Comparison of ENCODE assay signal across 8 cellular contexts in the genomic region with DNA sequence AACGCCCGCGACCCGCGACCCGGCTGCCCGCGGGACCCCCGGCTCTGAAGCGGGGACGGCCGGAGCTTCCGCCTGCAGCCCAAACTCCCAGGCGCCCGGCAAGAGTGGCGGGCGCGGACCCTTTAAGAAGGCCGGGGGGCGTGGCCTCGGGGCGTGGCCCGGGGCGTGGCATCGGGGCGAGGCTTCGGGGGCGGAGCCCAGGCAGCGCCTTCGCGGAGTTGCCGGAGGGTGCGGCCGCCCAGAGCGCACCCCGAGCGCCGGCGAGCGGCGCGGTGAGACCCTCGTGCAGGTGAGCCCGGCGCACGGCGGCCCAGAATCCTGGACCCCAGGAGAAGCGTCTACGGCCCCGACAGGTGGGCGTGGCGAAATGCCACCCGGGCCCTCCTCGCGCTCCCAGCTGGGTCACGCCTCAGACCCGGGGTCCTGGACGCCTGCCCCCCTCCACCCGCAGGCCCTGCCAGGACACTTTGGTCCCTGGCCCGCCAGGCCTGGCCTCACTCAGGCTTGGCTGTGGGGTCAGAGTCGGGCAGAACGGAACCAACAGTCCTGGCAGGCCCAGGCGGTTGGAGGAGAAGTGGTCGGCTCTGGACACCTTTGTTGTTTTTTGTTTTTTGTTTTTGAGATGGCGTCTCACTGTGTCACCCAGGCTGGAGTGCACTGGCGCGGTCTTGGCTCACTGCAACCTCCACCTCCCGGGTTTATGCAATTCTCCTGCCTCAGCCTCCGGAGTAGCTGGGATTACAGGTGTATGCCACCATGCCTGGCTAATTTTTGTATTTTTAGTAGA. TPM values are rescaled to one million over a fixed set of nuclear protein-coding genes. Genes with fewer than 3 reads are reported as not detected.
A peak's percentile ranks its signal among the peaks of the same experiment; 100 is the strongest.
DNase-seq lines count a peak whose midpoint lies in the region; ATAC-seq and TF ChIP-seq lines count a peak whose summit lies in the region.

No MANE protein-coding gene starts in this region.

- peak overlapping the region; percentile 68 for H3K4me3 ChIP-seq in GM23338
- peak overlapping the region; percentile 53 for H3K4me3 ChIP-seq in retinal pigment epithelial cell (ENCODE audit: low read length)

- H3K36me3 Mint-ChIP-seq in GM23338 (ENCODE audit: low read depth) (no peaks in the 10 kb centered on the region), T-helper 17 cell (ENCODE audit: low read depth) (no peaks in the 10 kb centered on the region)

- DNase-seq in GDM1 (lab: John Stamatoyannopoulos, UW) (peak; percentile 71), GM23338 (ENCODE audit: low spot score) (peak; percentile 91), LoVo (ENCODE audit: low spot score) (peak; percentile 87), T-helper 17 cell (peak; percentile 81 to 85 (median 83)), amniotic stem cell (lab: John Stamatoyannopoulos, UW) (peak; percentile 12), hepatic stellate cell (ENCODE audit: low spot score) (peak; percentile 92), retinal pigment epithelial cell (ENCODE audit: low read depth) (no peak), cerebellar nuclear complex (lab: John Stamatoyannopoulos, UW) (no peak)

- H3K27ac ChIP-seq in GM23338 (ENCODE audit: low read depth) = no peak overlapping the region

- H3K27me3 Mint-ChIP-seq in GM23338 (ENCODE audit: insufficient read depth, low read depth, poor library complexity) (peaks cover 54% of the 10 kb centered on the region), T-helper 17 cell (peaks cover 30% of the 10 kb centered on the region)

- no peaks in the 10 kb centered on the region for H3K79me2 ChIP-seq in GM23338 (replicated peaks; ENCODE audit: insufficient read depth)

- H3K36me3 ChIP-seq in GM23338 (ENCODE audit: insufficient read depth) = no peaks in the 10 kb centered on the region

- ATAC-seq in GM23338 = peak; percentile 62
- ATAC-seq in T-helper 17 cell = peak; percentile 80

- peaks cover 52% of the 10 kb centered on the region for H3K27me3 ChIP-seq in GM23338 (ENCODE audit: insufficient read depth)

- H3K4me1 ChIP-seq in GM23338 (ENCODE audit: insufficient read depth) = peaks cover 5% of the 10 kb centered on the region; the same call in 1 of the 2 replicates

- H3F3A ChIP-seq in GM23338 (replicated peaks; ENCODE audit: low read depth) = 0 out of 2 replicates have a peak, but pooled peaks cover 5% of the 10 kb centered on the region

- peaks cover 3% of the 10 kb centered on the region; the same call in 2 of the 3 replicates for H3K4me1 Mint-ChIP-seq in GM23338
- H3K4me1 Mint-ChIP-seq in T-helper 17 cell = peaks cover 9% of the 10 kb centered on the region

- no peaks in the 10 kb centered on the region; the same call in 1 of the 2 replicates for H4K20me1 ChIP-seq in GM23338 (replicated peaks; ENCODE audit: insufficient read depth)

- peak overlapping the region; percentile 53; the same call in 2 of the 3 replicates for H3K4me3 Mint-ChIP-seq in GM23338
- peak overlapping the region; percentile 41 for H3K4me3 Mint-ChIP-seq in T-helper 17 cell

- no peaks in the 10 kb centered on the region for H3K9me3 ChIP-seq in T-helper 17 cell (ENCODE audit: control insufficient read depth, low read length, poor library complexity, severe bottlenecking)

- H2AFZ ChIP-seq in GM23338 = peak overlapping the region; percentile 72; the same call in 1 of the 2 replicates

- no peaks in the 10 kb centered on the region for H3K9me2 ChIP-seq in GM23338 (ENCODE audit: insufficient read depth)

- TF ChIP-seq CTCF in GM23338 (conservative IDR thresholded peaks at IDR 0.05; ENCODE audit: low read depth in 2 of 2) = no peak
- TF ChIP-seq CTCF in retinal pigment epithelial cell (conservative IDR thresholded peaks at IDR 0.05; ENCODE audit: low read depth, low read length) = no peak

- H3K27ac Mint-ChIP-seq in GM23338 = no peak overlapping the region
- H3K27ac Mint-ChIP-seq in T-helper 17 cell = no peak overlapping the region

- no peaks in the 10 kb centered on the region for H3K9me3 Mint-ChIP-seq in GM23338

- H3K4me2 ChIP-seq in GM23338 = peak overlapping the region; percentile 88

TF ChIP-seq in GM23338, 12 proteins besides CTCF, POLR2A, EP300 and RAD21:
- TF ChIP-seq EZH2phosphoT487 (IDR thresholded peaks at IDR 0.05; ENCODE audit: unreplicated experiment) (no peak), ZNF114 (CRISPR knock-in tag; IDR thresholded peaks at IDR 0.05) (no peak), STAT1 (IDR thresholded peaks at IDR 0.05; ENCODE audit: unreplicated experiment) (no peak), POLR2AphosphoS5 (IDR thresholded peaks at IDR 0.05; ENCODE audit: low read depth) (no peak), CREB1 (CRISPR knock-in tag; IDR thresholded peaks at IDR 0.05; ENCODE audit: low read depth) (no peak), ZNF331 (CRISPR knock-in tag; IDR thresholded peaks at IDR 0.05; ENCODE audit: low read depth) (no peak)
- TF ChIP-seq, protein P1, sequence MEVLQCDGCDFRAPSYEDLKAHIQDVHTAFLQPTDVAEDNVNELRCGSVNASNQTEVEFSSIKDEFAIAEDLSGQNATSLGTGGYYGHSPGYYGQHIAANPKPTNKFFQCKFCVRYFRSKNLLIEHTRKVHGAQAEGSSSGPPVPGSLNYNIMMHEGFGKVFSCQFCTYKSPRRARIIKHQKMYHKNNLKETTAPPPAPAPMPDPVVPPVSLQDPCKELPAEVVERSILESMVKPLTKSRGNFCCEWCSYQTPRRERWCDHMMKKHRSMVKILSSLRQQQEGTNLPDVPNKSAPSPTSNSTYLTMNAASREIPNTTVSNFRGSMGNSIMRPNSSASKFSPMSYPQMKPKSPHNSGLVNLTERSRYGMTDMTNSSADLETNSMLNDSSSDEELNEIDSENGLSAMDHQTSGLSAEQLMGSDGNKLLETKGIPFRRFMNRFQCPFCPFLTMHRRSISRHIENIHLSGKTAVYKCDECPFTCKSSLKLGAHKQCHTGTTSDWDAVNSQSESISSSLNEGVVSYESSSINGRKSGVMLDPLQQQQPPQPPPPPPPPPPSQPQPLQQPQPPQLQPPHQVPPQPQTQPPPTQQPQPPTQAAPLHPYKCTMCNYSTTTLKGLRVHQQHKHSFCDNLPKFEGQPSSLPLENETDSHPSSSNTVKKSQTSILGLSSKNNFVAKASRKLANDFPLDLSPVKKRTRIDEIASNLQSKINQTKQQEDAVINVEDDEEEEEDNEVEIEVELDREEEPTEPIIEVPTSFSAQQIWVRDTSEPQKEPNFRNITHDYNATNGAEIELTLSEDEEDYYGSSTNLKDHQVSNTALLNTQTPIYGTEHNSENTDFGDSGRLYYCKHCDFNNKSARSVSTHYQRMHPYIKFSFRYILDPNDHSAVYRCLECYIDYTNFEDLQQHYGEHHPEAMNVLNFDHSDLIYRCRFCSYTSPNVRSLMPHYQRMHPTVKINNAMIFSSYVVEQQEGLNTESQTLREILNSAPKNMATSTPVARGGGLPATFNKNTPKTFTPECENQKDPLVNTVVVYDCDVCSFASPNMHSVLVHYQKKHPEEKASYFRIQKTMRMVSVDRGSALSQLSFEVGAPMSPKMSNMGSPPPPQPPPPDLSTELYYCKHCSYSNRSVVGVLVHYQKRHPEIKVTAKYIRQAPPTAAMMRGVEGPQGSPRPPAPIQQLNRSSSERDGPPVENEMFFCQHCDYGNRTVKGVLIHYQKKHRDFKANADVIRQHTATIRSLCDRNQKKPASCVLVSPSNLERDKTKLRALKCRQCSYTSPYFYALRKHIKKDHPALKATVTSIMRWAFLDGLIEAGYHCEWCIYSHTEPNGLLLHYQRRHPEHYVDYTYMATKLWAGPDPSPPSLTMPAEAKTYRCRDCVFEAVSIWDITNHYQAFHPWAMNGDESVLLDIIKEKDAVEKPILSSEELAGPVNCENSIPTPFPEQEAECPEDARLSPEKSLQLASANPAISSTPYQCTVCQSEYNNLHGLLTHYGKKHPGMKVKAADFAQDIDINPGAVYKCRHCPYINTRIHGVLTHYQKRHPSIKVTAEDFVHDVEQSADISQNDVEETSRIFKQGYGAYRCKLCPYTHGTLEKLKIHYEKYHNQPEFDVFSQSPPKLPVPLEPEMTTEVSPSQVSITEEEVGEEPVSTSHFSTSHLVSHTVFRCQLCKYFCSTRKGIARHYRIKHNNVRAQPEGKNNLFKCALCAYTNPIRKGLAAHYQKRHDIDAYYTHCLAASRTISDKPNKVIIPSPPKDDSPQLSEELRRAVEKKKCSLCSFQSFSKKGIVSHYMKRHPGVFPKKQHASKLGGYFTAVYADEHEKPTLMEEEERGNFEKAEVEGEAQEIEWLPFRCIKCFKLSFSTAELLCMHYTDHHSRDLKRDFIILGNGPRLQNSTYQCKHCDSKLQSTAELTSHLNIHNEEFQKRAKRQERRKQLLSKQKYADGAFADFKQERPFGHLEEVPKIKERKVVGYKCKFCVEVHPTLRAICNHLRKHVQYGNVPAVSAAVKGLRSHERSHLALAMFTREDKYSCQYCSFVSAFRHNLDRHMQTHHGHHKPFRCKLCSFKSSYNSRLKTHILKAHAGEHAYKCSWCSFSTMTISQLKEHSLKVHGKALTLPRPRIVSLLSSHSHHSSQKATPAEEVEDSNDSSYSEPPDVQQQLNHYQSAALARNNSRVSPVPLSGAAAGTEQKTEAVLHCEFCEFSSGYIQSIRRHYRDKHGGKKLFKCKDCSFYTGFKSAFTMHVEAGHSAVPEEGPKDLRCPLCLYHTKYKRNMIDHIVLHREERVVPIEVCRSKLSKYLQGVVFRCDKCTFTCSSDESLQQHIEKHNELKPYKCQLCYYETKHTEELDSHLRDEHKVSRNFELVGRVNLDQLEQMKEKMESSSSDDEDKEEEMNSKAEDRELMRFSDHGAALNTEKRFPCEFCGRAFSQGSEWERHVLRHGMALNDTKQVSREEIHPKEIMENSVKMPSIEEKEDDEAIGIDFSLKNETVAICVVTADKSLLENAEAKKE (CRISPR knock-in tag; IDR thresholded peaks at IDR 0.05) = no peak

RNA-seq across cellular contexts. Expression of a gene that starts 14.4 kb away (rescaled TPM):
- not detected in 2 replicates for total RNA-seq in GM23338 (2014; rRNA removed; shearing (Covaris generic))
- polyA plus RNA-seq in GM23338 (2016; fragmentation: Nextera tagmentation; extraction: Ambion mirVana) = not detected in 2 replicates
- not detected for total RNA-seq in T-helper 17 cell

RNA-seq across cellular contexts. Expression of a gene that starts 39.8 kb away (rescaled TPM):
- total RNA-seq in GM23338 (2014; rRNA removed; shearing (Covaris generic)) = 144 and 185 TPM in 2 replicates
- polyA plus RNA-seq in GM23338 (2016; fragmentation: Nextera tagmentation; extraction: Ambion mirVana) = 12.3 and 13.2 TPM in 2 replicates
- total RNA-seq in T-helper 17 cell = 1 to 10 TPM; 1.2 to 1.4 TPM

RNA-seq across cellular contexts. Expression of a gene that starts 46.4 kb away (rescaled TPM):
- 52.9 and 65.3 TPM in 2 replicates for total RNA-seq in GM23338 (2014; rRNA removed; shearing (Covaris generic))
- 101 and 113 TPM in 2 replicates for polyA plus RNA-seq in GM23338 (2016; fragmentation: Nextera tagmentation; extraction: Ambion mirVana)
- 10 to 100 TPM; 19.5 to 52.1 TPM for total RNA-seq in T-helper 17 cell

RNA-seq across cellular contexts. Expression of a gene that starts 56.2 kb away (rescaled TPM):
- total RNA-seq in GM23338 (2014; rRNA removed; shearing (Covaris generic)) = 21.3 and 21.5 TPM in 2 replicates
- 9.6 and 9.9 TPM in 2 replicates for polyA plus RNA-seq in GM23338 (2016; fragmentation: Nextera tagmentation; extraction: Ambion mirVana)
- total RNA-seq in T-helper 17 cell = 10 to 100 TPM; 13.4 to 17.1 TPM

RNA-seq across cellular contexts. Expression of a gene that starts 59.8 kb away (rescaled TPM):
- total RNA-seq in GM23338 (2014; rRNA removed; shearing (Covaris generic)) = 2.3 and 4.8 TPM in 2 replicates
- 6.7 and 7.9 TPM in 2 replicates for polyA plus RNA-seq in GM23338 (2016; fragmentation: Nextera tagmentation; extraction: Ambion mirVana)
- total RNA-seq in T-helper 17 cell = 10 to 100 TPM in 1 of 2 donors, 1 to 10 TPM in 1; 9.6 to 10.5 TPM

Comparison
In these comparisons a context has a peak if more than half of its experiments do, and no peak if none do; other contexts are left out.
1. DNase-seq: peak in GDM1 (single experiment), GM23338 (single experiment), LoVo (single experiment), T-helper 17 cell (3 of 3), amniotic stem cell (single experiment) and hepatic stellate cell (single experiment); none in retinal pigment epithelial cell (single experiment) and cerebellar nuclear complex (0 of 2).
2. RNA of a gene that starts 39.8 kb away (total RNA-seq): 144 to 185 TPM in GM23338; 1.2 to 1.4 TPM in T-helper 17 cell; every median in the first group is over 10 times any median in the second.